In the genomic region with DNA sequence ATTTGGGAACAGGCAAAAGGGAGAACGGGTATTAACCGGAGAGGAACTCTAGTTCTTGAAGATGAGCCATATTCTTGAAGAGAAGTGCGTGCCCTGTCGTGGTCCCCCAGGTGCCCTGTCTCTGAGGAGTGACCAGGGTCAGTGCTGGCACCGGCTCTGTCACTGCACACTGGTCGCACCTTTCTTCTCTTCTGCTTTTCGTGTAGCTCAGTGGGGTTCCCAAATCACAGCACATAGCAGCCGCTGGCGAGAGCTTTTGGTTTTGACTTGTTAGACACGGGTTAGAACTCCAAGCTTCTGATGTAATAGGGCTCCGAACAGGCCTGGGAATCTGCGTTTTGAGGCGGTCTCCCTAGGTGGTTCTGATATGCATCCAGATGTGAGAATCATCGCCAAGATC, we compare ENCODE assay signal across 23 cellular contexts. TPM values are rescaled to one million over a fixed set of nuclear protein-coding genes. Genes with fewer than 3 reads are reported as not detected.
A peak's percentile ranks its signal among the peaks of the same experiment; 100 is the strongest.
DNase-seq lines count a peak whose midpoint lies in the region; ATAC-seq, FAIRE-seq and TF ChIP-seq lines count a peak whose summit lies in the region.
"Had no signal": no experiment of that assay in that cellular context is flagged by ENCODE, and none has a peak within 500 bp of the region (broad histone marks: within the 10 kb centered on the region; RNA-seq: fewer than 3 reads in every experiment).

No MANE protein-coding gene starts in this region.

- H3K9ac ChIP-seq in astrocyte (ENCODE audit: low read length) (no peak overlapping the region), iPS-18a (ENCODE audit: low read length) (no peak overlapping the region), smooth muscle cell (ENCODE audit: low read depth) (no peak overlapping the region)

- H3K36me3 Mint-ChIP-seq in GM23338 (ENCODE audit: low read depth) (no peaks in the 10 kb centered on the region), astrocyte (ENCODE audit: low read depth, unreplicated experiment) (no peaks in the 10 kb centered on the region)
- H3K36me3 Mint-ChIP-seq: IgD-negative memory B cell had no signal

- H3K4me1 ChIP-seq in GM23338 (ENCODE audit: insufficient read depth): peaks cover 54% of the 10 kb centered on the region
- peaks cover 3% of the 10 kb centered on the region for H3K4me1 ChIP-seq in astrocyte (ENCODE audit: insufficient read depth, low read length)
- peaks cover 41% of the 10 kb centered on the region for H3K4me1 ChIP-seq in iPS-18a (ENCODE audit: control insufficient read depth, low read depth, low read length)
- H3K4me1 ChIP-seq in smooth muscle cell (ENCODE audit: low read depth): peaks cover 32% of the 10 kb centered on the region

- H3K27ac ChIP-seq in GM23338 (ENCODE audit: low read depth): no peak overlapping the region
- H3K27ac ChIP-seq in astrocyte (ENCODE audit: low read depth, low read length): no peak overlapping the region
- H3K27ac ChIP-seq in iPS-18a (ENCODE audit: low read length): no peak overlapping the region
- no peak overlapping the region for H3K27ac ChIP-seq in smooth muscle cell (ENCODE audit: low read depth)

- 60% methylated on average over 14 of the region's 14 CpGs for WGBS in smooth muscle cell (ENCODE audit: low lambda C conversion rate)

- peaks cover 25% of the 10 kb centered on the region for H3K4me1 Mint-ChIP-seq in GM23338
- H3K4me1 Mint-ChIP-seq in astrocyte (ENCODE audit: low read depth, unreplicated experiment): peaks cover 2% of the 10 kb centered on the region
- H3K4me1 Mint-ChIP-seq: IgD-negative memory B cell had no signal

- H3K4me3 Mint-ChIP-seq in GM23338 (no peak overlapping the region; the same call in 2 of the 3 replicates), astrocyte (ENCODE audit: unreplicated experiment) (no peak overlapping the region)
- H3K4me3 Mint-ChIP-seq: HFFc6, IgD-negative memory B cell had no signal

- no peaks in the 10 kb centered on the region for H3K36me3 ChIP-seq in GM23338 (ENCODE audit: insufficient read depth)
- no peaks in the 10 kb centered on the region for H3K36me3 ChIP-seq in astrocyte (ENCODE audit: insufficient read depth, low read length)
- H3K36me3 ChIP-seq in iPS-18a (ENCODE audit: control insufficient read depth, low read depth, low read length): no peaks in the 10 kb centered on the region
- H3K36me3 ChIP-seq in smooth muscle cell (ENCODE audit: low read depth): no peaks in the 10 kb centered on the region
- H3K36me3 ChIP-seq: MG63 had no signal

- no peaks in the 10 kb centered on the region for H3F3A ChIP-seq in GM23338 (replicated peaks; ENCODE audit: low read depth)
- no peaks in the 10 kb centered on the region for H3F3A ChIP-seq in smooth muscle cell (ENCODE audit: low read depth)

- FAIRE-seq in astrocyte (lab: Jason Lieb, UNC): no peak
- FAIRE-seq: D721Med had no signal

- H4K20me1 ChIP-seq in GM23338 (replicated peaks; ENCODE audit: insufficient read depth) (no peaks in the 10 kb centered on the region), astrocyte (ENCODE audit: insufficient read depth, low read length) (no peaks in the 10 kb centered on the region), smooth muscle cell (ENCODE audit: low read depth) (no peaks in the 10 kb centered on the region)

- no peaks in the 10 kb centered on the region for H3K9me2 ChIP-seq in GM23338 (ENCODE audit: insufficient read depth)

- H3K27me3 ChIP-seq in GM23338 (ENCODE audit: insufficient read depth): peaks cover 34% of the 10 kb centered on the region
- peaks cover 23% of the 10 kb centered on the region for H3K27me3 ChIP-seq in astrocyte (ENCODE audit: insufficient read depth, low read length)
- H3K27me3 ChIP-seq in iPS-18a (ENCODE audit: control insufficient read depth, insufficient read depth, low read length): peaks cover 38% of the 10 kb centered on the region
- peaks cover 46% of the 10 kb centered on the region for H3K27me3 ChIP-seq in smooth muscle cell (ENCODE audit: low read depth)

- H3K27me3 Mint-ChIP-seq in GM23338 (ENCODE audit: insufficient read depth, low read depth, poor library complexity) (peaks cover 6% of the 10 kb centered on the region), astrocyte (ENCODE audit: low read depth, unreplicated experiment) (peaks cover 9% of the 10 kb centered on the region)
- H3K27me3 Mint-ChIP-seq: IgD-negative memory B cell had no signal

- no peaks in the 10 kb centered on the region for H3K9me3 ChIP-seq in astrocyte (ENCODE audit: insufficient read depth, low read depth, low read length)
- no peaks in the 10 kb centered on the region for H3K9me3 ChIP-seq in iPS-18a (ENCODE audit: control insufficient read depth, low read depth, low read length)
- no peaks in the 10 kb centered on the region for H3K9me3 ChIP-seq in smooth muscle cell (replicated peaks; ENCODE audit: low read depth)
- H3K9me3 ChIP-seq: MG63 had no signal

- ATAC-seq in GM23338: peak; percentile 12; the same call in 2 of the 3 replicates
- ATAC-seq: Panc1, Right ventricle myocardium inferior had no signal

- H3K27ac Mint-ChIP-seq in GM23338: no peak overlapping the region
- no peak overlapping the region for H3K27ac Mint-ChIP-seq in astrocyte (ENCODE audit: unreplicated experiment)
- H3K27ac Mint-ChIP-seq: HFFc6, IgD-negative memory B cell had no signal

- peak; percentile 11 for DNase-seq in GM23338 (ENCODE audit: low spot score)
- DNase-seq in astrocyte (ENCODE audit: low read depth): no peak
- DNase-seq in smooth muscle cell (lab: John Stamatoyannopoulos, UW; ENCODE audit: unreplicated experiment): no peak
- no peak for DNase-seq in NAMALWA (ENCODE audit: low spot score)
- no peak for DNase-seq in 8988T
- no peak for DNase-seq in NCI-H2227 (lab: John Stamatoyannopoulos, UW; ENCODE audit: unreplicated experiment)
- DNase-seq: DMS79, GOT3, HFFc6, Kasumi-1, MG63, NCI-H1092, NCI-H146, NCI-H2081, NCI-H2171 treated with DMSO at 0.1 percent for 48 hours had no signal

- peak overlapping the region; percentile 46 for H3K4me3 ChIP-seq in GM23338
- peak overlapping the region; percentile 39 for H3K4me3 ChIP-seq in astrocyte (ENCODE audit: insufficient read depth, low read depth, low read length)
- peak overlapping the region; percentile 36 for H3K4me3 ChIP-seq in iPS-18a (ENCODE audit: low read length)
- no peak overlapping the region for H3K4me3 ChIP-seq in smooth muscle cell
- H3K4me3 ChIP-seq: MG63 had no signal

- H2AFZ ChIP-seq in GM23338 (no peak overlapping the region; the same call in 1 of the 2 replicates), astrocyte (ENCODE audit: low read depth, low read length) (peak overlapping the region; percentile 69), smooth muscle cell (ENCODE audit: low read depth) (no peak overlapping the region)

- TF ChIP-seq CTCF in GM23338 (conservative IDR thresholded peaks at IDR 0.05; ENCODE audit: low read depth in 2 of 2) (no peak), astrocyte (IDR thresholded peaks at IDR 0.05; ENCODE audit: insufficient read depth, low read depth, low read length) (no peak), smooth muscle cell (IDR thresholded peaks at IDR 0.05; ENCODE audit: borderline replicate concordance, insufficient read depth, poor library complexity, severe bottlenecking) (no peak)

- H3K79me2 ChIP-seq in GM23338 (replicated peaks; ENCODE audit: insufficient read depth) (no peaks in the 10 kb centered on the region), astrocyte (ENCODE audit: insufficient read depth, low read length) (no peaks in the 10 kb centered on the region), smooth muscle cell (ENCODE audit: low read depth) (no peaks in the 10 kb centered on the region)

- H3K4me2 ChIP-seq in GM23338 (peak overlapping the region; percentile 61), astrocyte (ENCODE audit: low read length) (peak overlapping the region; percentile 83), smooth muscle cell (peak overlapping the region; percentile 78)

- H3K9me3 Mint-ChIP-seq in GM23338 (no peaks in the 10 kb centered on the region), astrocyte (ENCODE audit: unreplicated experiment) (no peaks in the 10 kb centered on the region)
- H3K9me3 Mint-ChIP-seq: HFFc6 had no signal

TF ChIP-seq in GM23338, 12 proteins besides CTCF, POLR2A, EP300 and RAD21 (continues in another document):
- TF ChIP-seq, protein P1, sequence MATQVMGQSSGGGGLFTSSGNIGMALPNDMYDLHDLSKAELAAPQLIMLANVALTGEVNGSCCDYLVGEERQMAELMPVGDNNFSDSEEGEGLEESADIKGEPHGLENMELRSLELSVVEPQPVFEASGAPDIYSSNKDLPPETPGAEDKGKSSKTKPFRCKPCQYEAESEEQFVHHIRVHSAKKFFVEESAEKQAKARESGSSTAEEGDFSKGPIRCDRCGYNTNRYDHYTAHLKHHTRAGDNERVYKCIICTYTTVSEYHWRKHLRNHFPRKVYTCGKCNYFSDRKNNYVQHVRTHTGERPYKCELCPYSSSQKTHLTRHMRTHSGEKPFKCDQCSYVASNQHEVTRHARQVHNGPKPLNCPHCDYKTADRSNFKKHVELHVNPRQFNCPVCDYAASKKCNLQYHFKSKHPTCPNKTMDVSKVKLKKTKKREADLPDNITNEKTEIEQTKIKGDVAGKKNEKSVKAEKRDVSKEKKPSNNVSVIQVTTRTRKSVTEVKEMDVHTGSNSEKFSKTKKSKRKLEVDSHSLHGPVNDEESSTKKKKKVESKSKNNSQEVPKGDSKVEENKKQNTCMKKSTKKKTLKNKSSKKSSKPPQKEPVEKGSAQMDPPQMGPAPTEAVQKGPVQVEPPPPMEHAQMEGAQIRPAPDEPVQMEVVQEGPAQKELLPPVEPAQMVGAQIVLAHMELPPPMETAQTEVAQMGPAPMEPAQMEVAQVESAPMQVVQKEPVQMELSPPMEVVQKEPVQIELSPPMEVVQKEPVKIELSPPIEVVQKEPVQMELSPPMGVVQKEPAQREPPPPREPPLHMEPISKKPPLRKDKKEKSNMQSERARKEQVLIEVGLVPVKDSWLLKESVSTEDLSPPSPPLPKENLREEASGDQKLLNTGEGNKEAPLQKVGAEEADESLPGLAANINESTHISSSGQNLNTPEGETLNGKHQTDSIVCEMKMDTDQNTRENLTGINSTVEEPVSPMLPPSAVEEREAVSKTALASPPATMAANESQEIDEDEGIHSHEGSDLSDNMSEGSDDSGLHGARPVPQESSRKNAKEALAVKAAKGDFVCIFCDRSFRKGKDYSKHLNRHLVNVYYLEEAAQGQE (IDR thresholded peaks at IDR 0.05; ENCODE audit: unreplicated experiment): no peak
- TF ChIP-seq POLR2AphosphoS5 (IDR thresholded peaks at IDR 0.05; ENCODE audit: low read depth): no peak
- no peak for TF ChIP-seq EZH2 (IDR thresholded peaks at IDR 0.05; ENCODE audit: low read depth, unreplicated experiment)
- TF ChIP-seq ZNF114 (CRISPR knock-in tag; IDR thresholded peaks at IDR 0.05): no peak

RNA-seq across cellular contexts. Expression of a gene that starts 18.4 kb away (rescaled TPM):
- total RNA-seq in GM23338 (2014; rRNA removed; shearing (Covaris generic)): 0.27 and 1.3 TPM in 2 replicates
- polyA plus RNA-seq in GM23338 (2016; fragmentation: Nextera tagmentation; extraction: Ambion mirVana) (0.34 and 0.47 TPM in 2 replicates), smooth muscle cell (9.3 and 17.7 TPM in 2 replicates)
- total RNA-seq in astrocyte (not detected in 2 replicates), smooth muscle cell (7.4 and 14.9 TPM in 2 replicates)
- total RNA-seq: A673, HFFc6, NCI-H460, SK-MEL-5 had no signal
- polyA plus RNA-seq: IgD-negative memory B cell had no signal
